In the genomic region with DNA sequence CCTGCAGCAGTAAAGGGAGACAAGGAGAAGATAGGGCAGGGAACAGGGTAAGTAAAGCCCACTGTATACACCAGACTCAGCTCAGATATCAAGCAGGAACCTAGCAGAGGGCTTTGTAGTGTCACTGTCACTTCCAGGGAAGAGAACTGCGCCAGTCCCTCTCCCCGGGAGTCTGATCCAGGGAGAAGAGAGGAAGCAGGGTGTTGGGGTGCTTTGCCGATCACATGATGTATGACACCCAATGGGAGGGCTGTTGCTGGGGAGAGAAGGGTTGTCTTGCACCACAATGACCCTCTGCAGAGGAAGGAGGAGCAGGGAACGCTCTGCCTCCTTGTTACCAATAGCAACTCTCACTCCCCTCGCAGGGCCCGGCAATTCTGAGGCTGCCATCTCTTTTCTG, we compare ENCODE assay signal across 1 cellular context.
A peak's percentile ranks its signal among the peaks of the same experiment; 100 is the strongest.
TF ChIP-seq lines count a peak whose summit lies in the region.

No MANE protein-coding gene starts in this region.

TF ChIP-seq in K562, 482 proteins besides CTCF, POLR2A, EP300 and RAD21 (continued from another document):
- TF ChIP-seq SIN3B (IDR thresholded peaks at IDR 0.05; ENCODE audit: low read depth) (no peak), PHF21A (IDR thresholded peaks at IDR 0.05; ENCODE audit: borderline replicate concordance, low read depth) (no peak), ZNF436 (CRISPR knock-in tag; IDR thresholded peaks at IDR 0.05) (no peak), ETV5 (CRISPR knock-in tag; IDR thresholded peaks at IDR 0.05; ENCODE audit: low read depth) (no peak), PHB (CRISPR knock-in tag; IDR thresholded peaks at IDR 0.05) (no peak), GTF2E2 (tag; IDR thresholded peaks at IDR 0.05) (no peak), NUFIP1 (IDR thresholded peaks at IDR 0.05; ENCODE audit: partially characterized antibody) (no peak), PCBP1 (IDR thresholded peaks at IDR 0.05; ENCODE audit: low read depth, low read length, poor library complexity, severe bottlenecking) (no peak), KDM2B (CRISPR knock-in tag; IDR thresholded peaks at IDR 0.05) (no peak)
- TF ChIP-seq, protein P1, sequence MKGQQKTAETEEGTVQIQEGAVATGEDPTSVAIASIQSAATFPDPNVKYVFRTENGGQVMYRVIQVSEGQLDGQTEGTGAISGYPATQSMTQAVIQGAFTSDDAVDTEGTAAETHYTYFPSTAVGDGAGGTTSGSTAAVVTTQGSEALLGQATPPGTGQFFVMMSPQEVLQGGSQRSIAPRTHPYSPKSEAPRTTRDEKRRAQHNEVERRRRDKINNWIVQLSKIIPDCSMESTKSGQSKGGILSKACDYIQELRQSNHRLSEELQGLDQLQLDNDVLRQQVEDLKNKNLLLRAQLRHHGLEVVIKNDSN (CRISPR knock-in tag; IDR thresholded peaks at IDR 0.05) = peak; percentile 19; the same call in 1 of the 2 replicates
- TF ChIP-seq, protein P2, sequence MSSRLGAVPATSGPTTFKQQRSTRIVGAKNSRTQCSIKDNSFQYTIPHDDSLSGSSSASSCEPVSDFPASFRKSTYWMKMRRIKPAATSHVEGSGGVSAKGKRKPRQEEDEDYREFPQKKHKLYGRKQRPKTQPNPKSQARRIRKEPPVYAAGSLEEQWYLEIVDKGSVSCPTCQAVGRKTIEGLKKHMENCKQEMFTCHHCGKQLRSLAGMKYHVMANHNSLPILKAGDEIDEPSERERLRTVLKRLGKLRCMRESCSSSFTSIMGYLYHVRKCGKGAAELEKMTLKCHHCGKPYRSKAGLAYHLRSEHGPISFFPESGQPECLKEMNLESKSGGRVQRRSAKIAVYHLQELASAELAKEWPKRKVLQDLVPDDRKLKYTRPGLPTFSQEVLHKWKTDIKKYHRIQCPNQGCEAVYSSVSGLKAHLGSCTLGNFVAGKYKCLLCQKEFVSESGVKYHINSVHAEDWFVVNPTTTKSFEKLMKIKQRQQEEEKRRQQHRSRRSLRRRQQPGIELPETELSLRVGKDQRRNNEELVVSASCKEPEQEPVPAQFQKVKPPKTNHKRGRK (tag; IDR thresholded peaks at IDR 0.05) = no peak
